ENCODE assay signal across 28 cellular contexts in genomic region chr2:198072655-198073054, GRCh38.
"Had no signal": no experiment of that assay in that cellular context is flagged by ENCODE, and none has a peak within 500 bp of the region (broad histone marks: within the 10 kb centered on the region; RNA-seq: fewer than 3 reads in every experiment).

No MANE protein-coding gene starts in this region.

- H3K4me1 ChIP-seq: adrenal gland, body of pancreas, colonic mucosa, foreskin keratinocyte, gastrocnemius medialis had no signal

- H3K4me1 Mint-ChIP-seq: activated B cell treated with CpG ODN at 0.5 μM for 24 hours; activated T-helper 17 cell treated with anti-CD3 and anti-CD28 coated beads, Interleukin-2, amount 50 U/mL, for 72 hours had no signal

- H3K27me3 Mint-ChIP-seq: activated B cell treated with CpG ODN at 0.5 μM for 24 hours; activated CD8-positive, alpha-beta T cell treated with anti-CD3 and anti-CD28 coated beads for 36 hours; activated naive CD8-positive, alpha-beta T cell; activated T-helper 17 cell treated with anti-CD3 and anti-CD28 coated beads, Interleukin-2, amount 50 U/mL, for 72 hours; T-helper 17 cell had no signal

- H3K27me3 ChIP-seq: adrenal gland, body of pancreas, colonic mucosa, foreskin keratinocyte, gastrocnemius medialis, heart left ventricle had no signal

- H3K4me3 Mint-ChIP-seq: activated B cell treated with CpG ODN at 0.5 μM for 24 hours; activated CD8-positive, alpha-beta T cell treated with anti-CD3 and anti-CD28 coated beads for 36 hours; activated naive CD8-positive, alpha-beta T cell; activated T-cell treated with anti-CD3 and anti-CD28 coated beads, Interleukin-2, amount 50 U/mL, for 4 hours; activated T-helper 17 cell treated with anti-CD3 and anti-CD28 coated beads, Interleukin-2, amount 50 U/mL, for 72 hours; T-helper 17 cell; T-helper 2 cell treated with Interferon-gamma antibody and Interleukin-4, amounts not matched to agents 5 μg/mL and 100 μg/mL, for 36 hours had no signal

- H3K27ac Mint-ChIP-seq: activated B cell treated with CpG ODN at 0.5 μM for 24 hours; activated CD8-positive, alpha-beta T cell treated with anti-CD3 and anti-CD28 coated beads for 36 hours; activated naive CD8-positive, alpha-beta T cell; activated T-helper 17 cell treated with anti-CD3 and anti-CD28 coated beads, Interleukin-2, amount 50 U/mL, for 72 hours; T-helper 17 cell; T-helper 2 cell treated with Interferon-gamma antibody and Interleukin-4, amounts not matched to agents 5 μg/mL and 100 μg/mL, for 36 hours had no signal

- DNase-seq: activated B cell treated with CpG ODN at 0.5 μM for 24 hours; activated CD4-positive, alpha-beta T cell treated with anti-CD3 and anti-CD28 coated beads for 48 hours; activated CD4-positive, alpha-beta T cell treated with anti-CD3 and anti-CD28 coated beads, Interleukin-2, amount 50 U/mL, for 1 hour; activated CD4-positive, alpha-beta T cell treated with anti-CD3 and anti-CD28 coated beads, Interleukin-2, amount 50 U/mL, for 48 hours; activated CD8-positive, alpha-beta memory T cell treated with anti-CD3 and anti-CD28 coated beads for 24 hours; activated CD8-positive, alpha-beta T cell treated with anti-CD3 and anti-CD28 coated beads for 36 hours; activated effector memory CD4-positive, alpha-beta T cell treated with Interleukin-2 at 50 U/mL for 16 hours; activated gamma-delta T cell treated with Interleukin-2 at 50 U/mL for 16 hours; activated naive CD4-positive, alpha-beta T cell treated with anti-CD3 and anti-CD28 coated beads, Interleukin-2, amount 50 U/mL, for 16 hours; activated naive CD4-positive, alpha-beta T cell treated with Interleukin-2 at 50 U/mL for 16 hours; activated T-cell treated with anti-CD3 and anti-CD28 coated beads, Interleukin-2, amount 50 U/mL, for 4 hours; adrenal gland; amygdala; aorta; body of pancreas; caudate nucleus; colonic mucosa; effector CD8-positive, alpha-beta T cell; foreskin keratinocyte; gastrocnemius medialis; glutamatergic neuron; heart left ventricle; T-helper 17 cell; T1000 had no signal

- H3K36me3 ChIP-seq: adrenal gland, colonic mucosa, gastrocnemius medialis, heart left ventricle, WERI-Rb-1 had no signal

- H3K4me3 ChIP-seq: adrenal gland, body of pancreas, colonic mucosa, gastrocnemius medialis, heart left ventricle had no signal

- H3K9me3 ChIP-seq: adrenal gland, body of pancreas, colonic mucosa, gastrocnemius medialis, heart left ventricle had no signal

- H3K9me3 Mint-ChIP-seq: activated B cell treated with CpG ODN at 0.5 μM for 24 hours; activated CD8-positive, alpha-beta T cell treated with anti-CD3 and anti-CD28 coated beads for 36 hours; activated T-cell treated with anti-CD3 and anti-CD28 coated beads, Interleukin-2, amount 50 U/mL, for 4 hours; activated T-helper 17 cell treated with anti-CD3 and anti-CD28 coated beads, Interleukin-2, amount 50 U/mL, for 72 hours; T-helper 2 cell treated with Interferon-gamma antibody and Interleukin-4, amounts not matched to agents 5 μg/mL and 100 μg/mL, for 36 hours had no signal
